In the genomic region with DNA sequence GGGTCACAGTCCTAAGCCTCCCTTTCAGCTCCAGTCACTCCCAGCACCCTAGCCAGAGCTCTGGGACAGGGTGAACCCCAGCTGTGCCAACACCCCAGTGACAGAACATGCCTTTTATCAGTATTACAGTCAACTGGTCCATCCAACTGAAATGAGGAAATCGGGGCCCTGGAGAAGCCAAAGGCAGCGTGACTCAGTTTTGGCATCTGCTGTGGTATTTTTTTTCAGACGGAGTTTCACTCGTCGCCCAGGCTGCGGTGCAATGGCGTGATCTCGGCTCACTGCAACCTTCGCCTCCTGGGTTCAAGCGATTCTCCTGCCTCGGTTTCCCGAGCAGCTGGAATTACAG, we compare ENCODE assay signal across 1 cellular context.
TF ChIP-seq lines count a peak whose summit lies in the region.

No MANE protein-coding gene starts in this region.

TF ChIP-seq in IMR-90, 13 proteins besides CTCF, POLR2A, EP300 and RAD21:
- no peak for TF ChIP-seq BHLHE40 (IDR thresholded peaks at IDR 0.05; ENCODE audit: low read depth, low read length)
- TF ChIP-seq RCOR1 (IDR thresholded peaks at IDR 0.05; ENCODE audit: insufficient replicate concordance, low read length) = no peak
- no peak for TF ChIP-seq RFX5 (IDR thresholded peaks at IDR 0.05; ENCODE audit: low read depth, low read length)
- TF ChIP-seq SMC3 (IDR thresholded peaks at IDR 0.05; ENCODE audit: low read depth, low read length) = no peak
- TF ChIP-seq CHD1 (IDR thresholded peaks at IDR 0.05; ENCODE audit: low read depth, low read length) = no peak
- TF ChIP-seq, protein P1, sequence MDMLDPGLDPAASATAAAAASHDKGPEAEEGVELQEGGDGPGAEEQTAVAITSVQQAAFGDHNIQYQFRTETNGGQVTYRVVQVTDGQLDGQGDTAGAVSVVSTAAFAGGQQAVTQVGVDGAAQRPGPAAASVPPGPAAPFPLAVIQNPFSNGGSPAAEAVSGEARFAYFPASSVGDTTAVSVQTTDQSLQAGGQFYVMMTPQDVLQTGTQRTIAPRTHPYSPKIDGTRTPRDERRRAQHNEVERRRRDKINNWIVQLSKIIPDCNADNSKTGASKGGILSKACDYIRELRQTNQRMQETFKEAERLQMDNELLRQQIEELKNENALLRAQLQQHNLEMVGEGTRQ (IDR thresholded peaks at IDR 0.05; ENCODE audit: low read depth, low read length) = no peak
- no peak for TF ChIP-seq ELK1 (IDR thresholded peaks at IDR 0.05; ENCODE audit: borderline replicate concordance, low read depth, low read length)
- no peak for TF ChIP-seq MAZ (IDR thresholded peaks at IDR 0.05; ENCODE audit: borderline replicate concordance, low read depth, low read length)
- no peak for TF ChIP-seq FOS (IDR thresholded peaks at IDR 0.05; ENCODE audit: low read depth, low read length)
- TF ChIP-seq MAFK (IDR thresholded peaks at IDR 0.05; ENCODE audit: low read depth, low read length) = no peak
- TF ChIP-seq CEBPB (IDR thresholded peaks at IDR 0.05; ENCODE audit: low read depth, low read length) = no peak
- TF ChIP-seq MXI1 (IDR thresholded peaks at IDR 0.05; ENCODE audit: borderline replicate concordance, low read depth, low read length) = no peak
- TF ChIP-seq NFE2L2 (IDR thresholded peaks at IDR 0.05; ENCODE audit: low read depth, low read length) = no peak
